In the genomic region with DNA sequence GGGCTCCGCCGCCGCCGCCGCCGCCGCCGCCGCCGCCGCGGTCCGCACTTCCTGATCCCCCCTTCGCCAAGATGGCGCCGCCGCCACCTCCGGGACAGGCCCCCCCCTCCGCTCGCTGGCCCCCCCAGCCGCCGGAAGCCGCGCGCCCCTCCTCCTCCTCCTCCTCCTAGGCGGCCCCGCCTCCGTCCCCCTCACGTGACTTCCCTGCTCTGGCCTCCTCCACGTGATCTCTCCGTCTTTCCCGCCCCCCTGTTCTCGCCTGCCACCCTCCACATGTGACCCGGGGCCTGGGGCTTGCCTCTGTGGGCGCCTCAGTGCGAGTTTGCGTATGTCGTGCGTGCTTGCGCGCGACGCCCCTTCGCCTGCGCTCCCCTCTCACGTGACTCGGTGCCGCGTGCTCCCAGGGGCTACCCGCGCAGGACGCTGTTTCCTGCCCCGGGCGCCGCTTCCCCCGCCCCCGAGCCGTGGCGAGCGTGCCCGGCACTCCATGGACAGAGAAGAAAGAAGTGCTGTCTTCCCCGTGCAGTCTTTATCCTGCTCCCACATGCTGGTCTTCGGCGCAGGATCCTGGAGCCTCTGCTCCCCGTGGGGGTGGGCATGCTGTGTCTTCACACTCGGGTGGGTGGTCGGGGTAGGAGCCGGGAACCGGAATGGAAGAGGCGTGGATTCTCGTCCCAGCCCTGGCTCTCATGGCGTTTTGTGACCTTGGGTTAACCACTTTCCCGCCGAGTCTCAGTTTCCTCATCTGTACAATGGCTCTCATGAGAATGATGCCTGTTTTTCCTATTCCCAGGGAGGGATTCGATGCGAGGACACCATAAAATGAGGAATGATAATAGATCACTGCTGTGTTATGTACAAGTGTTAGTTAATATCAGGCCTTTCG, we compare ENCODE assay signal across 8 cellular contexts. TPM values are rescaled to one million over a fixed set of nuclear protein-coding genes. Genes with fewer than 3 reads are reported as not detected.
A peak's percentile ranks its signal among the peaks of the same experiment; 100 is the strongest.
DNase-seq lines count a peak whose midpoint lies in the region; ATAC-seq lines count a peak whose summit lies in the region.

A gene (minus strand): TSS at position 53 of the 886 bp plus-strand sequence. CDS start 109 bp downstream, outside the sequence.

- CTCF ChIA-PET in CD8-positive, alpha-beta memory T cell (lab: Charles Lee) = interaction anchor here (0.8 to 2.0 kb wide), 27 partner anchors 8 to 526 kb away, joined by 3 to 28 read pairs (median 4); a partner anchor contains a TSS

- no peaks in the 10 kb centered on the region for H3K9me3 ChIP-seq in CD8-positive, alpha-beta memory T cell (ENCODE audit: low read length)

- H3K27ac Mint-ChIP-seq in CD8-positive, alpha-beta memory T cell = peak within 1 kb of the TSS; percentile 86 to 96 (median 94)

- peaks cover 36 to 49% (median 45%) of the 10 kb centered on the region in 3 donors for H3K4me1 Mint-ChIP-seq in CD8-positive, alpha-beta memory T cell

- peaks cover 20% of the 10 kb centered on the region for H3K36me3 ChIP-seq in CD8-positive, alpha-beta memory T cell (ENCODE audit: insufficient read depth, low read length)

- no peaks in the 10 kb centered on the region for H3K9me3 Mint-ChIP-seq in CD8-positive, alpha-beta memory T cell

- peak within 1 kb of the TSS; percentile 87 for H3K4me3 ChIP-seq in CD8-positive, alpha-beta memory T cell (ENCODE audit: low read length)

- peak; percentile 92 for ATAC-seq in GM19468 (IDR thresholded peaks at IDR 0.05; ENCODE audit: extremely low read depth, unreplicated experiment)

- POLR2A ChIA-PET in CD8-positive, alpha-beta memory T cell (lab: Charles Lee) = interaction anchor here (0.6 to 1.1 kb wide), 7 partner anchors 9 to 1783 kb away, joined by 3 to 7 read pairs (median 4); a partner anchor contains a TSS

- H3K27me3 Mint-ChIP-seq in CD8-positive, alpha-beta memory T cell = peaks cover 0 to 2% of the 10 kb centered on the region in 2 donors

- no peaks in the 10 kb centered on the region for H3K27me3 ChIP-seq in CD8-positive, alpha-beta memory T cell (ENCODE audit: insufficient read depth, low read length, poor library complexity, severe bottlenecking)

- H3K4me3 Mint-ChIP-seq in CD8-positive, alpha-beta memory T cell = peak within 1 kb of the TSS; percentile 90 to 96 (median 92)

- H3K27ac ChIP-seq in CD8-positive, alpha-beta memory T cell (ENCODE audit: low read depth, low read length) = peak within 1 kb of the TSS; percentile 65

- H3K4me1 ChIP-seq in CD8-positive, alpha-beta memory T cell (ENCODE audit: insufficient read depth, low read length) = peaks cover 24% of the 10 kb centered on the region

- H3K36me3 Mint-ChIP-seq in CD8-positive, alpha-beta memory T cell = peaks cover 2 to 39% (median 10%) of the 10 kb centered on the region in 3 donors

- DNase-seq in CD8-positive, alpha-beta memory T cell = peak; percentile 99 to 100 (median 100)
- peak; percentile 92 for DNase-seq in HS-5 (ENCODE audit: low read depth)
- peak; percentile 99 for DNase-seq in NK-92 treated with Interleukin-12 subunit alpha and Interleukin-12 subunit beta, amount 100 ng/mL, for 24 hours (lab: John Stamatoyannopoulos, UW)
- peak; percentile 98 for DNase-seq in activated CD8-positive, alpha-beta memory T cell treated with anti-CD3 and anti-CD28 coated beads for 24 hours
- DNase-seq in effector CD8-positive, alpha-beta T cell (lab: John Stamatoyannopoulos, UW) = peak; percentile 99
- peak; percentile 99 to 100 for DNase-seq in lung microvascular endothelial cell (ENCODE audit: low read depth in 2 of 2)
- DNase-seq in stimulated activated CD4-positive, alpha-beta T cell treated with anti-CD3 and anti-CD28 coated beads, TNF-alpha, amount 100 ng/mL, for 48 hours (ENCODE audit: low read depth in 3 of 3) = peak; percentile 98 to 100 (median 99)

RNA-seq across cellular contexts. Expression of the gene that starts here (rescaled TPM):
- 10 to 100 TPM; 83.8 to 97.8 TPM for total RNA-seq in CD8-positive, alpha-beta memory T cell
- polyA plus RNA-seq in CD8-positive, alpha-beta memory T cell = 16.2 TPM
- 25.9 and 43.3 TPM in 2 replicates for total RNA-seq in lung microvascular endothelial cell

Comparison
In these comparisons a context has a peak if more than half of its experiments do, and no peak if none do; other contexts are left out.
1. Peak in every context shown above with its lines: DNase-seq, ATAC-seq, H3K4me3 ChIP-seq and H3K27ac ChIP-seq.